In the genomic region with DNA sequence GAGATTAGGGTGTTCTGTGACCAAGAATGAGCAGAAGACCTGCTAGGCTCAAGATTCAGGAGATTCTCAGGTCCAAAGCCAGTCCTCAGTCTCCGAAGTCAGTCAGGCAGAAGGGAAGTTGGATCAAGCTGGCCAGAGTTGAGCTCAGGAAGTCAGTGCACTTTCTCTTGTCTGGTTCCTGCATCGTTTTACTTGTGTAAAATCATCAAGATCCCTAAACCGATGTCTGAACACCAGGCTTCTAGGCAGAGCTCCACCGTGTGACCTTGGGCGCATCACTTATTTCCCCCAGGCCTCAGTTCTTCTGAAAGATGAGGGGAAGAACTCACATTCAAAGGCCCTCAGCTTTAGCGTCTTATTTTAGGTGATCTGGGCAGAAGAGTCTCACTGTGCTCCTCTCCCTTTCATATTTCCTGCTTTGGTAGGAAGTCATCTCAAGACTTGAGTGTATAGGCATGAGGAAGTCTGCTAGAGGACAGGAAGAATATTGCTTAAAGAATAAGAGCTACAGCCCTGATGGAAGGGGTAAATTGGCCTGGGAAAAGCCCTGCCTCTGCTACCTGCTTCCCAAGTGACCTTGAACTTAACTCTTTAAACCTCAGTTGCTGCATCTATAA, we compare ENCODE assay signal across 10 cellular contexts. TPM values are rescaled to one million over a fixed set of nuclear protein-coding genes. Genes with fewer than 3 reads are reported as not detected.
DNase-seq lines count a peak whose midpoint lies in the region; ATAC-seq and TF ChIP-seq lines count a peak whose summit lies in the region.
"Had no signal": no experiment of that assay in that cellular context is flagged by ENCODE, and none has a peak within 500 bp of the region (broad histone marks: within the 10 kb centered on the region; RNA-seq: fewer than 3 reads in every experiment).

No MANE protein-coding gene starts in this region.

- H3K36me3 ChIP-seq in CD4-positive, CD25-positive, alpha-beta regulatory T cell (ENCODE audit: control insufficient read depth, insufficient read depth, low read length): no peaks in the 10 kb centered on the region
- H3K36me3 ChIP-seq in KOPT-K1 (ENCODE audit: insufficient read depth, low read length) (no peaks in the 10 kb centered on the region), ascending aorta (no peaks in the 10 kb centered on the region)

- intact Hi-C loops in natural killer cell (cut with micrococcal nuclease): no loop called here
- intact Hi-C loops in ascending aorta (cut with DNase I): no loop called here
- intact Hi-C loops in right cardiac atrium (cut with DNase I): no loop called here

- no peaks in the 10 kb centered on the region for H3K27me3 ChIP-seq in CD4-positive, CD25-positive, alpha-beta regulatory T cell (ENCODE audit: control insufficient read depth, insufficient read depth, low read length)
- H3K27me3 ChIP-seq in ascending aorta (no peaks in the 10 kb centered on the region), right cardiac atrium (ENCODE audit: control insufficient read depth, insufficient read depth) (no peaks in the 10 kb centered on the region)

- peak overlapping the region; percentile 56 for H3K4me3 ChIP-seq in CD4-positive, CD25-positive, alpha-beta regulatory T cell (ENCODE audit: low read depth, low read length)
- H3K4me3 ChIP-seq in ascending aorta: no peak overlapping the region
- H3K4me3 ChIP-seq in right cardiac atrium (ENCODE audit: low read length): no peak overlapping the region

- peak overlapping the region; percentile 85 to 98 (median 86) for H3K27ac Mint-ChIP-seq in CD4-positive, CD25-positive, alpha-beta regulatory T cell
- H3K27ac Mint-ChIP-seq in activated naive CD8-positive, alpha-beta T cell treated with anti-CD3 and anti-CD28 coated beads, Interleukin-2, amount 10 ng/mL, durations not matched to agents 7 days and 5 days: peak overlapping the region; percentile 71
- peak overlapping the region; percentile 7 to 37 for H3K27ac Mint-ChIP-seq in natural killer cell

- peak; percentile 53 to 58 for ATAC-seq in CD4-positive, CD25-positive, alpha-beta regulatory T cell (ENCODE audit: low read depth in 2 of 2)
- ATAC-seq in activated naive CD8-positive, alpha-beta T cell treated with anti-CD3 and anti-CD28 coated beads, Interleukin-2, amount 10 ng/mL, durations not matched to agents 7 days and 5 days (ENCODE audit: low read depth): peak; percentile 49
- no peak for ATAC-seq in natural killer cell
- no peak for ATAC-seq in right cardiac atrium

- H3K9me3 Mint-ChIP-seq in CD4-positive, CD25-positive, alpha-beta regulatory T cell: no peaks in the 10 kb centered on the region
- H3K9me3 Mint-ChIP-seq in activated naive CD8-positive, alpha-beta T cell treated with anti-CD3 and anti-CD28 coated beads, Interleukin-2, amount 10 ng/mL, durations not matched to agents 7 days and 5 days: no peaks in the 10 kb centered on the region
- no peaks in the 10 kb centered on the region for H3K9me3 Mint-ChIP-seq in natural killer cell

- H3K4me3 Mint-ChIP-seq in CD4-positive, CD25-positive, alpha-beta regulatory T cell: peak overlapping the region; percentile 13 to 83 (median 36)
- peak overlapping the region; percentile 64 for H3K4me3 Mint-ChIP-seq in activated naive CD8-positive, alpha-beta T cell treated with anti-CD3 and anti-CD28 coated beads, Interleukin-2, amount 10 ng/mL, durations not matched to agents 7 days and 5 days
- H3K4me3 Mint-ChIP-seq in natural killer cell: no peak overlapping the region

- peaks cover 3% of the 10 kb centered on the region for H3K36me3 Mint-ChIP-seq in CD4-positive, CD25-positive, alpha-beta regulatory T cell
- H3K36me3 Mint-ChIP-seq in activated naive CD8-positive, alpha-beta T cell treated with anti-CD3 and anti-CD28 coated beads, Interleukin-2, amount 10 ng/mL, durations not matched to agents 7 days and 5 days: no peaks in the 10 kb centered on the region
- H3K36me3 Mint-ChIP-seq in natural killer cell: no peaks in the 10 kb centered on the region

- WGBS in right cardiac atrium: 57% methylated on average over 6 of the region's 6 CpGs

- H3K4me1 Mint-ChIP-seq in CD4-positive, CD25-positive, alpha-beta regulatory T cell: peaks cover 17 to 70% (median 45%) of the 10 kb centered on the region in 4 donors
- peaks cover 36% of the 10 kb centered on the region for H3K4me1 Mint-ChIP-seq in activated naive CD8-positive, alpha-beta T cell treated with anti-CD3 and anti-CD28 coated beads, Interleukin-2, amount 10 ng/mL, durations not matched to agents 7 days and 5 days
- H3K4me1 Mint-ChIP-seq in natural killer cell: peaks cover 52 to 66% of the 10 kb centered on the region in 2 donors

- no peaks in the 10 kb centered on the region for H3K27me3 Mint-ChIP-seq in CD4-positive, CD25-positive, alpha-beta regulatory T cell
- no peaks in the 10 kb centered on the region for H3K27me3 Mint-ChIP-seq in activated naive CD8-positive, alpha-beta T cell treated with anti-CD3 and anti-CD28 coated beads, Interleukin-2, amount 10 ng/mL, durations not matched to agents 7 days and 5 days
- no peaks in the 10 kb centered on the region for H3K27me3 Mint-ChIP-seq in natural killer cell (ENCODE audit: low read depth in 2 of 2)

- H3K9me3 ChIP-seq in CD4-positive, CD25-positive, alpha-beta regulatory T cell (ENCODE audit: control insufficient read depth in 2 of 2, low read length in 2 of 2): no peaks in the 10 kb centered on the region
- no peaks in the 10 kb centered on the region for H3K9me3 ChIP-seq in KOPT-K1 (ENCODE audit: insufficient read depth, low read length, poor library complexity, severe bottlenecking)
- H3K9me3 ChIP-seq in ascending aorta: no peaks in the 10 kb centered on the region
- H3K9me3 ChIP-seq in right cardiac atrium (ENCODE audit: control insufficient read depth, low read length): no peaks in the 10 kb centered on the region

- no peak for TF ChIP-seq CTCF in natural killer cell (IDR thresholded peaks at IDR 0.05)
- no peak for TF ChIP-seq CTCF in ascending aorta (IDR thresholded peaks at IDR 0.05)

- POLR2A ChIA-PET in activated naive CD8-positive, alpha-beta T cell treated with anti-CD3 and anti-CD28 coated beads, Interleukin-2, amount 10 ng/mL, durations not matched to agents 7 days and 5 days (lab: Charles Lee): interaction anchor here (0.7 kb wide), 1 partner anchor 19 kb away, joined by 3 read pairs; no protein-coding TSS in a partner anchor

- peaks cover 28% of the 10 kb centered on the region for H3K4me1 ChIP-seq in CD4-positive, CD25-positive, alpha-beta regulatory T cell (ENCODE audit: control insufficient read depth, insufficient read depth, low read length, poor library complexity, severe bottlenecking)
- peaks cover 0 to 16% of the 10 kb centered on the region in 2 donors for H3K4me1 ChIP-seq in ascending aorta
- H3K4me1 ChIP-seq in right cardiac atrium (ENCODE audit: control insufficient read depth, insufficient read depth, low read length): peaks cover 2% of the 10 kb centered on the region

- H3K27ac ChIP-seq in CD4-positive, CD25-positive, alpha-beta regulatory T cell (ENCODE audit: insufficient read depth, low read length, poor library complexity, severe bottlenecking): peak overlapping the region; percentile 62
- H3K27ac ChIP-seq in KOPT-K1 (ENCODE audit: low read depth, low read length, poor library complexity, severe bottlenecking): peak overlapping the region; percentile 31
- no peak overlapping the region for H3K27ac ChIP-seq in ascending aorta
- H3K27ac ChIP-seq in right cardiac atrium (ENCODE audit: low read length): no peak overlapping the region

- peak in 1 of 3 donors; percentile 49 for DNase-seq in CD4-positive, CD25-positive, alpha-beta regulatory T cell
- no peak for DNase-seq in activated naive CD8-positive, alpha-beta T cell treated with anti-CD3 and anti-CD28 coated beads, Interleukin-2, amount 10 ng/mL, durations not matched to agents 7 days and 5 days
- no peak for DNase-seq in natural killer cell
- no peak for DNase-seq in putamen (ENCODE audit: low spot score)
- no peak for DNase-seq in KG1 (lab: John Stamatoyannopoulos, UW)
- no peak for DNase-seq in ascending aorta (ENCODE audit: low spot score in 2 of 2)
- no peak for DNase-seq in right cardiac atrium
- DNase-seq: NCI-H446, occipital lobe had no signal

RNA-seq across cellular contexts. Expression of gene NF2, which starts 20.2 kb away (rescaled TPM):
- 31.6 TPM for total RNA-seq in CD4-positive, CD25-positive, alpha-beta regulatory T cell
- 10 to 100 TPM; 16.4 to 20.0 (median 18.5) TPM for polyA plus RNA-seq in CD4-positive, CD25-positive, alpha-beta regulatory T cell
- 10 to 100 TPM; 41.3 to 43.4 TPM for total RNA-seq in activated naive CD8-positive, alpha-beta T cell treated with anti-CD3 and anti-CD28 coated beads, Interleukin-2, amount 10 ng/mL, durations not matched to agents 7 days and 5 days
- 10 to 100 TPM; 32.4 to 43.8 (median 39.6) TPM for total RNA-seq in natural killer cell
- total RNA-seq in ascending aorta: 37.3 TPM
- 10 to 100 TPM; 45.8 to 53.9 (median 50.7) TPM for total RNA-seq in right cardiac atrium
- 23.4 TPM for polyA plus RNA-seq in right cardiac atrium

RNA-seq across cellular contexts. Expression of gene NIPSNAP1, which starts 42.7 kb away (rescaled TPM):
- 26.9 TPM for total RNA-seq in CD4-positive, CD25-positive, alpha-beta regulatory T cell
- 10 to 100 TPM; 48.5 to 61.9 (median 54.5) TPM for polyA plus RNA-seq in CD4-positive, CD25-positive, alpha-beta regulatory T cell
- total RNA-seq in activated naive CD8-positive, alpha-beta T cell treated with anti-CD3 and anti-CD28 coated beads, Interleukin-2, amount 10 ng/mL, durations not matched to agents 7 days and 5 days: 10 to 100 TPM; 43.9 to 49.2 TPM
- total RNA-seq in natural killer cell (10 to 100 TPM; 22.4 to 25.3 (median 24.8) TPM), ascending aorta (4.0 TPM), right cardiac atrium (10 to 100 TPM; 16.6 to 29.2 (median 23.6) TPM)
- polyA plus RNA-seq in right cardiac atrium: 22.7 TPM

Comparison
In these comparisons a context has a peak if more than half of its experiments do, and no peak if none do; other contexts are left out.
1. ATAC-seq: peak in CD4-positive, CD25-positive, alpha-beta regulatory T cell (2 of 2) and activated naive CD8-positive, alpha-beta T cell treated with anti-CD3 and anti-CD28 coated beads, Interleukin-2, amount 10 ng/mL, durations not matched to agents 7 days and 5 days (single experiment); none in natural killer cell (0 of 3) and right cardiac atrium (0 of 2).
2. H3K27ac ChIP-seq: peak in CD4-positive, CD25-positive, alpha-beta regulatory T cell (single experiment) and KOPT-K1 (single experiment); none in ascending aorta (0 of 2) and right cardiac atrium (single experiment).
3. H3K27ac Mint-ChIP-seq: peak in every context shown above with its lines; median percentile 86 in CD4-positive, CD25-positive, alpha-beta regulatory T cell; 71 in activated naive CD8-positive, alpha-beta T cell treated with anti-CD3 and anti-CD28 coated beads, Interleukin-2, amount 10 ng/mL, durations not matched to agents 7 days and 5 days; 22 in natural killer cell.